In genomic region chr9:134457321-134457923, GRCh38 we compare ENCODE assay signal across 1 cellular context.
TF ChIP-seq lines count a peak whose summit lies in the region.

No MANE protein-coding gene starts in this region.

TF ChIP-seq in SK-N-SH, 30 proteins besides CTCF, POLR2A, EP300 and RAD21 (continued from another document):
- TF ChIP-seq CHD2 (IDR thresholded peaks at IDR 0.05; ENCODE audit: low read length, partially characterized antibody), result no peak
- no peak for TF ChIP-seq NRF1 (IDR thresholded peaks at IDR 0.05; ENCODE audit: low read depth, low read length)
- TF ChIP-seq FOXM1 (IDR thresholded peaks at IDR 0.05; ENCODE audit: low read depth), result no peak
